12 cellular contexts compared by ENCODE assay signal in the genomic region with DNA sequence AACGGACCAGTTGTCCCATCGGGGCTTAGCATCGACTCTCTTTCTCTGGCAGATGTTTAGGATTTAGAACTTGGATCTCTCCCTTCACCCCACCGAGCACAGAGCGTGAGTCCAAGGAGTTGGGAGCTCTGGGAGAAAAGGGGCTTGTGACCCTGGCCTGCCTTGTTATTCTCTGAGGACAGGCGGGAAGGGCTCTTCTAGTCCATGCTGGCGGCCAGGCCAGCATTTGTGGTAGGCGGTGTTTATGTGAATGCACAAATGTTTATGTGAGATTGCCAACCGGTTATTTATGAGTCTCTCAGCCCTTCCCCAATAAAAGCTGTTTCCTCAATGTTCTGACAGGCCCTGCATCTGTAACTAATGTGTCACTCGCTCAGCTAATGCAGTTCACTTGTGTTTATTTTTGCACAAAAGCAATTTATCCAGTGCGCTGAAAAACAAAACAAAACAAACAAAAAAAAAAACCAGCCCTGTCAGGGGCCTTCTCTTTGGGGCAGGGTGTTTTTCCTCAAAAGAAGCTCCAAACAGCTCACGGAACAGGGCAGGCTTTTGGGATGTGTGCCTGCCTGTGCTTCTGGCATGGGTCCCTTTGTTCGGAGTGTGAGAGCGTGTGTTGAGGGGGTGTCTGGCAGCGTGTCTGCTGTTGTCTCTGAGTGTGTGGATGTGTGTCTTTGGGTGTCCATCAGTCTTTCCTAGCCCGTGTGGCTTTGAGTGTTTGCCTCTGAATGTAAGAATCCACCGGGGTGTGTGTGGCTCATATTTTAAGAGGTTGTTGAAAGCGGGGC. TPM values are rescaled to one million over a fixed set of nuclear protein-coding genes. Genes with fewer than 3 reads are reported as not detected.
DNase-seq lines count a peak whose midpoint lies in the region; ATAC-seq and TF ChIP-seq lines count a peak whose summit lies in the region.
"Had no signal": no experiment of that assay in that cellular context is flagged by ENCODE, and none has a peak within 500 bp of the region (broad histone marks: within the 10 kb centered on the region; RNA-seq: fewer than 3 reads in every experiment).

No MANE protein-coding gene starts in this region.

- no peak overlapping the region for H3K23ac ChIP-seq in H9 (ENCODE audit: insufficient read length, low read depth, low read length)

- TF ChIP-seq CTCF in H9 (conservative IDR thresholded peaks at IDR 0.05) (no peak), body of pancreas (IDR thresholded peaks at IDR 0.05) (no peak), spleen (IDR thresholded peaks at IDR 0.05 in 8 of 11, conservative IDR thresholded peaks at IDR 0.05 in 3 of 11) (no peak)

- no peak overlapping the region for H2BK20ac ChIP-seq in H9 (ENCODE audit: low read depth, low read length, poor library complexity, severe bottlenecking)

- ATAC-seq in body of pancreas (peak; percentile 27), HG03354 (IDR thresholded peaks at IDR 0.05; ENCODE audit: poor library complexity, severe bottlenecking, unreplicated experiment) (no peak)

- H3K14ac ChIP-seq in H9 (ENCODE audit: insufficient read depth, low read length) = no peak overlapping the region

- no peaks in the 10 kb centered on the region for H3K36me3 Mint-ChIP-seq in H9 (ENCODE audit: insufficient read depth in 1 of 3, low read depth in 3 of 3)

- H3K4me1 Mint-ChIP-seq in H9 = peaks cover 6 to 11% of the 10 kb centered on the region in 2 experiments

- TF ChIP-seq POLR2A in body of pancreas (IDR thresholded peaks at IDR 0.05) (no peak), spleen (IDR thresholded peaks at IDR 0.05) (no peak)

- H4K20me1 ChIP-seq in H9 (ENCODE audit: control insufficient read depth, insufficient read depth, insufficient read length) = no peaks in the 10 kb centered on the region

- H3K4me2 ChIP-seq in H9 (ENCODE audit: insufficient read depth, insufficient read length, low read length) = no peak overlapping the region

- H3K27ac Mint-ChIP-seq in H9 = peak overlapping the region in 2 of 3 experiments; percentile 44 to 47; a peak in 2 of 7 replicates
- H3K27ac Mint-ChIP-seq: T-helper 1 cell treated with Interleukin-12 subunit alpha and Interleukin-12 subunit beta and Interleukin-4 antibody, amounts not matched to agents 30 μg/mL and 1 μg/mL, for 36 hours had no signal

- H2AK5ac ChIP-seq in H9 (ENCODE audit: insufficient read length, low read length) = no peak overlapping the region

- H3K4me1 ChIP-seq in H9 (ENCODE audit: insufficient read depth, low read length) (no peaks in the 10 kb centered on the region), body of pancreas (no peaks in the 10 kb centered on the region), spleen (no peaks in the 10 kb centered on the region)

- intact Hi-C loops in body of pancreas (cut with DNase I) (loop anchor here (10.0 kb wide), 1 partner anchor 390 kb away; no protein-coding TSS in a partner anchor), spleen (cut with DNase I; ENCODE audit: low total_unique reads) (no loop called here)

- no peak overlapping the region for H4K5ac ChIP-seq in H9 (ENCODE audit: insufficient read length, low read depth, low read length)

- H3K27me3 ChIP-seq in H9 (ENCODE audit: insufficient read depth, low read length) = no peaks in the 10 kb centered on the region
- H3K27me3 ChIP-seq in body of pancreas = no peaks in the 10 kb centered on the region
- H3K27me3 ChIP-seq in spleen (replicated peaks in 1 of 7) = no peaks in the 10 kb centered on the region

- no peak overlapping the region for H3K27ac ChIP-seq in H9 (ENCODE audit: insufficient read length, low read depth, low read length)
- no peak overlapping the region for H3K27ac ChIP-seq in body of pancreas
- peak overlapping the region in 3 of 8 donors; percentile 10 to 25 (median 20) for H3K27ac ChIP-seq in spleen

- H2BK5ac ChIP-seq in H9 (ENCODE audit: insufficient read length, low read length) = no peak overlapping the region

- H3K9ac ChIP-seq in H9 (ENCODE audit: extremely low read depth, insufficient read length, low read length) = no peak overlapping the region

- DNase-seq in H9 (no peak), body of pancreas (no peak), iris pigment epithelial cell (ENCODE audit: low read depth) (peak; percentile 58), spleen (peak; percentile 37), germinal center (ENCODE audit: low spot score) (no peak), NCI-H226 (no peak)
- no peak for DNase-seq in activated CD4-positive, alpha-beta T cell treated with anti-CD3 and anti-CD28 coated beads, Interleukin-2, amount 50 U/mL, for 4 hours
- DNase-seq: effector CD8-positive, alpha-beta T cell; NCI-H146 had no signal

- no peak overlapping the region for H3K56ac ChIP-seq in H9 (ENCODE audit: insufficient read length, low read depth, low read length)

- H3K4me3 ChIP-seq in body of pancreas = no peak overlapping the region
- no peak overlapping the region for H3K4me3 ChIP-seq in spleen

- no peak overlapping the region for H2AFZ ChIP-seq in H9 (ENCODE audit: low read length)

- H3K36me3 ChIP-seq in body of pancreas (replicated peaks in 1 of 2; ENCODE audit: insufficient read depth in 1 of 2, low read depth in 2 of 2) = no peaks in the 10 kb centered on the region
- no peaks in the 10 kb centered on the region for H3K36me3 ChIP-seq in spleen

- no peaks in the 10 kb centered on the region for H3K9me3 Mint-ChIP-seq in H9
- H3K9me3 Mint-ChIP-seq: T-helper 1 cell treated with Interleukin-12 subunit alpha and Interleukin-12 subunit beta and Interleukin-4 antibody, amounts not matched to agents 30 μg/mL and 1 μg/mL, for 36 hours had no signal

- H2BK12ac ChIP-seq in H9 (ENCODE audit: insufficient read length, low read depth, low read length) = no peak overlapping the region

- H3K23me2 ChIP-seq in H9 (ENCODE audit: insufficient read length, low read depth, low read length, poor library complexity, severe bottlenecking) = no peaks in the 10 kb centered on the region

- no peaks in the 10 kb centered on the region; the same call in 1 of the 2 replicates for H3K27me3 Mint-ChIP-seq in H9 (ENCODE audit: low read depth)

- no peak overlapping the region for H2BK120ac ChIP-seq in H9 (ENCODE audit: low read depth, low read length, poor library complexity, severe bottlenecking)

- no CpG with 5 or more reads among the region's 18 CpGs for WGBS in H9 (ENCODE audit: extremely low coverage, insufficient read length, low lambda C conversion rate)
- 60 to 74% methylated on average over 18 of the region's 18 CpGs for WGBS in body of pancreas, 2 donors
- 55 to 63% (median 63%) methylated on average over 18 of the region's 18 CpGs for WGBS in spleen, 5 donors

- H3K4me3 Mint-ChIP-seq in H9 = no peak overlapping the region
- H3K4me3 Mint-ChIP-seq: T-helper 1 cell treated with Interleukin-12 subunit alpha and Interleukin-12 subunit beta and Interleukin-4 antibody, amounts not matched to agents 30 μg/mL and 1 μg/mL, for 36 hours had no signal

- no peak overlapping the region for H4K8ac ChIP-seq in H9 (replicated peaks; ENCODE audit: insufficient read length, low read depth, low read length)

- no peak overlapping the region for H3K18ac ChIP-seq in H9 (ENCODE audit: insufficient read length, low read depth, low read length)

- no peaks in the 10 kb centered on the region for H3K9me3 ChIP-seq in H9 (ENCODE audit: control insufficient read depth, low read depth, low read length)
- no peaks in the 10 kb centered on the region for H3K9me3 ChIP-seq in body of pancreas
- no peaks in the 10 kb centered on the region for H3K9me3 ChIP-seq in spleen

- H3K79me2 ChIP-seq in H9 (ENCODE audit: insufficient read depth, low read length) = no peaks in the 10 kb centered on the region

- no peak overlapping the region for H2BK15ac ChIP-seq in H9 (ENCODE audit: low read depth, low read length)

- no peak overlapping the region for H4K91ac ChIP-seq in H9 (ENCODE audit: insufficient read length, low read depth, low read length)

- no peak overlapping the region for H3T11ph ChIP-seq in H9 (ENCODE audit: low read length)

- no peak overlapping the region for H3K4ac ChIP-seq in H9 (ENCODE audit: low read depth, low read length)

- H3K79me1 ChIP-seq in H9 (ENCODE audit: insufficient read depth, low read depth, low read length, poor library complexity, severe bottlenecking) = no peaks in the 10 kb centered on the region

RNA-seq across cellular contexts. Expression of a gene that starts 52.7 kb away (rescaled TPM):
- total RNA-seq in H9 (2021) (5.3 and 6.6 TPM in 2 replicates), body of pancreas (10 to 100 TPM; 30.3 to 30.9 TPM), spleen (10 to 100 TPM in 2 of 7 donors, 1 to 10 TPM in 5; 2.4 to 12.3 (median 8.3) TPM)
- 1 to 10 TPM; 7.5 to 8.6 (median 7.8) TPM for polyA plus RNA-seq in spleen
- total RNA-seq: G401 had no signal

Comparison
In these comparisons a context has a peak if more than half of its experiments do, and no peak if none do; other contexts are left out.
1. DNase-seq: peak in iris pigment epithelial cell (single experiment) and spleen (single experiment); none in H9 (single experiment), body of pancreas (0 of 4), germinal center (single experiment), activated CD4-positive, alpha-beta T cell treated with anti-CD3 and anti-CD28 coated beads, Interleukin-2, amount 50 U/mL, for 4 hours (0 of 2) and NCI-H226 (single experiment).